Comparison of ENCODE assay signal across 1 cellular context in genomic region chr17:78558181-78558850, GRCh38.
A peak's percentile ranks its signal among the peaks of the same experiment; 100 is the strongest.
TF ChIP-seq lines count a peak whose summit lies in the region.

No MANE protein-coding gene starts in this region.

TF ChIP-seq in HepG2, 621 proteins besides CTCF, POLR2A, EP300 and RAD21 (continued from another document and continues in another):
- peak; percentile 63; the same call in 1 of the 2 replicates for TF ChIP-seq FOXP4 (CRISPR knock-in tag; IDR thresholded peaks at IDR 0.05)
- no peak for TF ChIP-seq HNF1A (IDR thresholded peaks at IDR 0.05; ENCODE audit: low read depth)
- peak; percentile 59; the same call in 1 of the 2 replicates for TF ChIP-seq HNF1A (CRISPR knock-in tag; IDR thresholded peaks at IDR 0.05; ENCODE audit: borderline replicate concordance)
- TF ChIP-seq FOXP1 (IDR thresholded peaks at IDR 0.05): peak; percentile 3; the same call in 1 of the 2 replicates
- peak; percentile 77 for TF ChIP-seq FOXP1 (CRISPR knock-in tag; IDR thresholded peaks at IDR 0.05)
- peak; percentile 62 for TF ChIP-seq TGIF2 (CRISPR knock-in tag; IDR thresholded peaks at IDR 0.05)
- TF ChIP-seq ZNF891 (CRISPR knock-in tag; IDR thresholded peaks at IDR 0.05): no peak; the same call in 1 of the 2 replicates
- TF ChIP-seq ZFYVE20 (CRISPR knock-in tag; IDR thresholded peaks at IDR 0.05; ENCODE audit: borderline replicate concordance, low read depth): no peak
- no peak for TF ChIP-seq MLXIP (CRISPR knock-in tag; IDR thresholded peaks at IDR 0.05; ENCODE audit: borderline replicate concordance)
- no peak for TF ChIP-seq ZBTB26 (CRISPR knock-in tag; IDR thresholded peaks at IDR 0.05; ENCODE audit: borderline replicate concordance)
- TF ChIP-seq ZNF850 (CRISPR knock-in tag; conservative IDR thresholded peaks at IDR 0.05): no peak
- no peak for TF ChIP-seq ZNF276 (CRISPR knock-in tag; IDR thresholded peaks at IDR 0.05; ENCODE audit: low read depth)
- TF ChIP-seq POGK (CRISPR knock-in tag; conservative IDR thresholded peaks at IDR 0.05): 0 out of 2 replicates have a peak, but pooled peaks have one; percentile 41
- no peak for TF ChIP-seq ZNF703 (CRISPR knock-in tag; IDR thresholded peaks at IDR 0.05; ENCODE audit: borderline replicate concordance)
- no peak for TF ChIP-seq NFAT5 (CRISPR knock-in tag; IDR thresholded peaks at IDR 0.05)
- TF ChIP-seq SP5 (CRISPR knock-in tag; IDR thresholded peaks at IDR 0.05; ENCODE audit: borderline replicate concordance, low read depth): no peak
- no peak for TF ChIP-seq E2F2 (CRISPR knock-in tag; IDR thresholded peaks at IDR 0.05; ENCODE audit: borderline replicate concordance)
- TF ChIP-seq ZSCAN25 (CRISPR knock-in tag; IDR thresholded peaks at IDR 0.05): no peak
- no peak for TF ChIP-seq DZIP1 (CRISPR knock-in tag; IDR thresholded peaks at IDR 0.05)
- TF ChIP-seq HNRNPL (IDR thresholded peaks at IDR 0.05; ENCODE audit: low read depth, low read length): no peak
- no peak for TF ChIP-seq RORA (CRISPR knock-in tag; IDR thresholded peaks at IDR 0.05)
- TF ChIP-seq RAD51 (IDR thresholded peaks at IDR 0.05; ENCODE audit: borderline replicate concordance): no peak; the same call in 1 of the 2 replicates
- no peak; the same call in 1 of the 2 replicates for TF ChIP-seq ARID3A (IDR thresholded peaks at IDR 0.05; ENCODE audit: low read depth, low read length)
- peak; percentile 57; the same call in 1 of the 2 replicates for TF ChIP-seq HMG20A (CRISPR knock-in tag; IDR thresholded peaks at IDR 0.05; ENCODE audit: borderline replicate concordance)
- no peak for TF ChIP-seq SP2 (CRISPR knock-in tag; IDR thresholded peaks at IDR 0.05)
